Comparison of ENCODE assay signal across 10 cellular contexts in the genomic region with DNA sequence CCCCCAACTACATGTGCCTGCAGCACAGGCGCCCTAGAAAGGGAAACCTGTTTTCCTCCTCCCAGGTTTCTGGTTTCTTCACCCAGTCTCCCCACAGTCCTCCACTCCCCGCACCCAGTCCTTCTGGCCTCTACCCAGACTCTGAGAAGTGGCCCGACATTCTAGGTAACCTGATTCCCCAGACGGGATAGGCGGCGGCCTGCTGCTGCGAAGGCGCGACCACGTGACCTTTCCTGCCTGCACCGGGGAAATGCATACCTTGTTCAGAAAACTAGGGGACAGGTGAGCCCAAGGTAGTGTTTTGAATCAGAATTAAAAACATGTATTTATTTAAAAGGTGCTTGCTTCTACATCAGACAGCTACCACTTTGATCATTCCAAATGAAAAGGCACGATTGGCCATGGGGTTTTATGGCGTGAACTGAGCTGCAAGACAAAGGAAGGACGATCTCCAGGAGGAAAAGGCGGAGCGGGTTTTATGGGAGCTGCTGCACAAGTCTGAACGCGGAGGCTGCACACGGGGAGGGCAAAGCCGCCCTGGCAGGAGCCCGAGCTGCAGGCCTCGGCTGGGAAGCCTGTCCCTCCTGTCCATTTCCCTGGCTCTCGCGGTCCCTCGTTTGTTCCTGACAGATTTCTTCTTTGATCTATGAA.
DNase-seq lines count a peak whose midpoint lies in the region; ATAC-seq and TF ChIP-seq lines count a peak whose summit lies in the region.
"Had no signal": no experiment of that assay in that cellular context is flagged by ENCODE, and none has a peak within 500 bp of the region (broad histone marks: within the 10 kb centered on the region; RNA-seq: fewer than 3 reads in every experiment).

No MANE protein-coding gene starts in this region.

- H3K36me3 ChIP-seq in smooth muscle cell (ENCODE audit: low read depth) (no peaks in the 10 kb centered on the region), SK-N-SH (replicated peaks in 1 of 2; ENCODE audit: control insufficient read depth in 1 of 2, insufficient read depth in 2 of 2, low read length in 1 of 2) (no peaks in the 10 kb centered on the region)

- peak overlapping the region; percentile 78 for H2AFZ ChIP-seq in smooth muscle cell (ENCODE audit: low read depth)
- H2AFZ ChIP-seq in SK-N-SH (ENCODE audit: low read depth): no peak overlapping the region

- H3K79me2 ChIP-seq in smooth muscle cell (ENCODE audit: low read depth) (no peaks in the 10 kb centered on the region), SK-N-SH (ENCODE audit: insufficient read depth) (no peaks in the 10 kb centered on the region)

- H3K4me1 ChIP-seq in smooth muscle cell (ENCODE audit: low read depth) (peaks cover 26% of the 10 kb centered on the region), SK-N-SH (ENCODE audit: control insufficient read depth in 1 of 2, insufficient read depth in 2 of 2, low read depth in 1 of 2, low read length in 1 of 2) (no peaks in the 10 kb centered on the region)

- H3K27ac ChIP-seq in RWPE1: peak overlapping the region; percentile 84
- H3K27ac ChIP-seq in smooth muscle cell (ENCODE audit: low read depth): no peak overlapping the region
- H3K27ac ChIP-seq in SK-N-SH (ENCODE audit: low read depth in 2 of 2, low read length in 1 of 2): no peak overlapping the region

- no peaks in the 10 kb centered on the region for H4K20me1 ChIP-seq in smooth muscle cell (ENCODE audit: low read depth)
- no peaks in the 10 kb centered on the region for H4K20me1 ChIP-seq in SK-N-SH (ENCODE audit: insufficient read depth)

- H3K36me3 Mint-ChIP-seq in T-helper 2 cell treated with Interferon-gamma antibody and Interleukin-4, amounts not matched to agents 5 μg/mL and 100 μg/mL, for 36 hours (ENCODE audit: low read depth): no peaks in the 10 kb centered on the region

- H3K27ac Mint-ChIP-seq in T-helper 2 cell treated with Interferon-gamma antibody and Interleukin-4, amounts not matched to agents 5 μg/mL and 100 μg/mL, for 36 hours: no peak overlapping the region

- intact Hi-C loops in sciatic nerve (cut with DNase I): no loop called here

- H3F3A ChIP-seq in smooth muscle cell (ENCODE audit: low read depth) (peaks cover 8% of the 10 kb centered on the region), SK-N-SH (replicated peaks; ENCODE audit: insufficient read depth) (no peaks in the 10 kb centered on the region)

- H3K9me3 ChIP-seq in smooth muscle cell (replicated peaks; ENCODE audit: low read depth): no peaks in the 10 kb centered on the region
- no peaks in the 10 kb centered on the region for H3K9me3 ChIP-seq in SK-N-SH

- no peak for ATAC-seq in sciatic nerve

- 25% methylated on average over 25 of the region's 25 CpGs for WGBS in smooth muscle cell (ENCODE audit: low lambda C conversion rate)
- WGBS in SK-N-SH (ENCODE audit: low lambda C conversion rate): 94% methylated on average over 24 of the region's 25 CpGs

- H3K4me3 Mint-ChIP-seq in T-helper 2 cell treated with Interferon-gamma antibody and Interleukin-4, amounts not matched to agents 5 μg/mL and 100 μg/mL, for 36 hours: no peak overlapping the region

- H3K27me3 Mint-ChIP-seq in T-helper 2 cell treated with Interferon-gamma antibody and Interleukin-4, amounts not matched to agents 5 μg/mL and 100 μg/mL, for 36 hours (ENCODE audit: low read depth): peaks cover 10% of the 10 kb centered on the region

- TF ChIP-seq CTCF in RWPE1 (conservative IDR thresholded peaks at IDR 0.05; ENCODE audit: low read depth) (no peak), smooth muscle cell (IDR thresholded peaks at IDR 0.05; ENCODE audit: borderline replicate concordance, insufficient read depth, poor library complexity, severe bottlenecking) (no peak), SK-N-SH (IDR thresholded peaks at IDR 0.05) (no peak)

- H3K4me3 ChIP-seq in smooth muscle cell (no peak overlapping the region), SK-N-SH (ENCODE audit: low read depth in 2 of 2, low read length in 1 of 2) (no peak overlapping the region)

- TF ChIP-seq RAD21 in Ishikawa (IDR thresholded peaks at IDR 0.05; ENCODE audit: low read depth): peak; percentile 6; the same call in 1 of the 2 replicates
- no peak for TF ChIP-seq RAD21 in SK-N-SH (IDR thresholded peaks at IDR 0.05; ENCODE audit: low read length)

- POLR2A ChIA-PET in RWPE1 (lab: Yijun Ruan, JAX; ENCODE audit: low non-redundant PET): no interaction called here
- POLR2A ChIA-PET in SK-N-SH (lab: Yijun Ruan, JAX): no interaction called here

- peak; percentile 85; the same call in 1 of the 2 replicates for TF ChIP-seq EP300 in Ishikawa (IDR thresholded peaks at IDR 0.05; ENCODE audit: borderline replicate concordance)
- no peak for TF ChIP-seq EP300 in SK-N-SH (IDR thresholded peaks at IDR 0.05; ENCODE audit: borderline replicate concordance in 1 of 2, low read depth in 1 of 2, low read length in 1 of 2)

- H3K9ac ChIP-seq in smooth muscle cell (ENCODE audit: low read depth): no peak overlapping the region
- H3K9ac ChIP-seq in SK-N-SH: no peak overlapping the region

- CTCF ChIA-PET in RWPE1 (lab: Yijun Ruan, JAX): no interaction called here
- CTCF ChIA-PET in SK-N-SH (lab: Yijun Ruan, JAX): interaction anchor here (0.8 kb wide), 1 partner anchor 968 kb away, joined by 3 read pairs; no protein-coding TSS in a partner anchor

- H3K4me1 Mint-ChIP-seq in T-helper 2 cell treated with Interferon-gamma antibody and Interleukin-4, amounts not matched to agents 5 μg/mL and 100 μg/mL, for 36 hours (ENCODE audit: low read depth): no peaks in the 10 kb centered on the region

- no peaks in the 10 kb centered on the region for H3K9me2 ChIP-seq in SK-N-SH

- DNase-seq in RWPE1 (ENCODE audit: low spot score) (peak; percentile 28), iPS-NIHi7 (ENCODE audit: extremely low spot score) (peak; percentile 82), smooth muscle cell (lab: John Stamatoyannopoulos, UW; ENCODE audit: unreplicated experiment) (no peak), sciatic nerve (ENCODE audit: low spot score) (no peak), SK-N-SH (no peak)
- no peak for DNase-seq in T-helper 2 cell treated with Interferon-gamma antibody and Interleukin-4, amounts not matched to agents 5 μg/mL and 100 μg/mL, for 36 hours (ENCODE audit: low spot score)
- DNase-seq in stimulated activated CD4-positive, alpha-beta T cell treated with anti-CD3 and anti-CD28 coated beads, Interleukin-4, amount 100 ng/mL, for 4 hours: no peak
- DNase-seq: activated effector memory CD4-positive, alpha-beta T cell treated with anti-CD3 and anti-CD28 coated beads, Interleukin-2, amount 50 U/mL, for 16 hours; nucleus accumbens had no signal

- no peaks in the 10 kb centered on the region for H3K9me3 Mint-ChIP-seq in T-helper 2 cell treated with Interferon-gamma antibody and Interleukin-4, amounts not matched to agents 5 μg/mL and 100 μg/mL, for 36 hours

- H3K27me3 ChIP-seq in smooth muscle cell (ENCODE audit: low read depth) (no peaks in the 10 kb centered on the region), SK-N-SH (ENCODE audit: insufficient read depth) (no peaks in the 10 kb centered on the region)

- H3K4me2 ChIP-seq in smooth muscle cell: peak overlapping the region; percentile 28
- no peak overlapping the region for H3K4me2 ChIP-seq in SK-N-SH

TF ChIP-seq in Ishikawa, 13 proteins besides CTCF, POLR2A, EP300 and RAD21:
- no peak for TF ChIP-seq CREB1 (IDR thresholded peaks at IDR 0.05; ENCODE audit: low read depth)
- TF ChIP-seq NFIC (IDR thresholded peaks at IDR 0.05): peak; percentile 82
- peak; percentile 73 for TF ChIP-seq FOXM1 (IDR thresholded peaks at IDR 0.05; ENCODE audit: borderline replicate concordance, low read depth)
- no peak; the same call in 1 of the 2 replicates for TF ChIP-seq YY1 (IDR thresholded peaks at IDR 0.05; ENCODE audit: low read depth)
- no peak for TF ChIP-seq CEBPB (IDR thresholded peaks at IDR 0.05)
- TF ChIP-seq, protein P1, sequence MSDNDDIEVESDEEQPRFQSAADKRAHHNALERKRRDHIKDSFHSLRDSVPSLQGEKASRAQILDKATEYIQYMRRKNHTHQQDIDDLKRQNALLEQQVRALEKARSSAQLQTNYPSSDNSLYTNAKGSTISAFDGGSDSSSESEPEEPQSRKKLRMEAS (IDR thresholded peaks at IDR 0.05): peak; percentile 95
- TF ChIP-seq TEAD4 (IDR thresholded peaks at IDR 0.05): peak; percentile 73
- TF ChIP-seq USF1 (IDR thresholded peaks at IDR 0.05): peak; percentile 97
- TF ChIP-seq TCF12 (IDR thresholded peaks at IDR 0.05; ENCODE audit: low read depth): peak; percentile 90
- TF ChIP-seq TAF1 (IDR thresholded peaks at IDR 0.05; ENCODE audit: low read depth): peak; percentile 59
TF ChIP-seq in Ishikawa: peak in this region for 7.

TF ChIP-seq in SK-N-SH, 30 proteins besides CTCF, POLR2A, EP300 and RAD21:
- TF ChIP-seq PBX3 (IDR thresholded peaks at IDR 0.05) (no peak), GABPA (IDR thresholded peaks at IDR 0.05; ENCODE audit: low read depth) (no peak), USF1 (IDR thresholded peaks at IDR 0.05; ENCODE audit: borderline replicate concordance, low read depth) (no peak), FOXJ3 (CRISPR knock-in tag; IDR thresholded peaks at IDR 0.05) (no peak)
TF ChIP-seq in SK-N-SH: peak in this region for 0.

Comparison
In these comparisons a context has a peak if more than half of its experiments do, and no peak if none do; other contexts are left out.
1. DNase-seq: peak in RWPE1 (single experiment) and iPS-NIHi7 (single experiment); none in smooth muscle cell (single experiment), sciatic nerve (single experiment), T-helper 2 cell treated with Interferon-gamma antibody and Interleukin-4, amounts not matched to agents 5 μg/mL and 100 μg/mL, for 36 hours (single experiment), stimulated activated CD4-positive, alpha-beta T cell treated with anti-CD3 and anti-CD28 coated beads, Interleukin-4, amount 100 ng/mL, for 4 hours (0 of 2) and SK-N-SH (single experiment).